Comparison of ENCODE assay signal across 1 cellular context in genomic region chr19:703651-704446, GRCh38.
A peak's percentile ranks its signal among the peaks of the same experiment; 100 is the strongest.
TF ChIP-seq lines count a peak whose summit lies in the region.

No MANE protein-coding gene starts in this region.

TF ChIP-seq in K562, 482 proteins besides CTCF, POLR2A, EP300 and RAD21 (continued from another document):
- TF ChIP-seq THAP12 (CRISPR knock-in tag; IDR thresholded peaks at IDR 0.05): peak; percentile 25; the same call in 1 of the 2 replicates
- TF ChIP-seq, protein P1, sequence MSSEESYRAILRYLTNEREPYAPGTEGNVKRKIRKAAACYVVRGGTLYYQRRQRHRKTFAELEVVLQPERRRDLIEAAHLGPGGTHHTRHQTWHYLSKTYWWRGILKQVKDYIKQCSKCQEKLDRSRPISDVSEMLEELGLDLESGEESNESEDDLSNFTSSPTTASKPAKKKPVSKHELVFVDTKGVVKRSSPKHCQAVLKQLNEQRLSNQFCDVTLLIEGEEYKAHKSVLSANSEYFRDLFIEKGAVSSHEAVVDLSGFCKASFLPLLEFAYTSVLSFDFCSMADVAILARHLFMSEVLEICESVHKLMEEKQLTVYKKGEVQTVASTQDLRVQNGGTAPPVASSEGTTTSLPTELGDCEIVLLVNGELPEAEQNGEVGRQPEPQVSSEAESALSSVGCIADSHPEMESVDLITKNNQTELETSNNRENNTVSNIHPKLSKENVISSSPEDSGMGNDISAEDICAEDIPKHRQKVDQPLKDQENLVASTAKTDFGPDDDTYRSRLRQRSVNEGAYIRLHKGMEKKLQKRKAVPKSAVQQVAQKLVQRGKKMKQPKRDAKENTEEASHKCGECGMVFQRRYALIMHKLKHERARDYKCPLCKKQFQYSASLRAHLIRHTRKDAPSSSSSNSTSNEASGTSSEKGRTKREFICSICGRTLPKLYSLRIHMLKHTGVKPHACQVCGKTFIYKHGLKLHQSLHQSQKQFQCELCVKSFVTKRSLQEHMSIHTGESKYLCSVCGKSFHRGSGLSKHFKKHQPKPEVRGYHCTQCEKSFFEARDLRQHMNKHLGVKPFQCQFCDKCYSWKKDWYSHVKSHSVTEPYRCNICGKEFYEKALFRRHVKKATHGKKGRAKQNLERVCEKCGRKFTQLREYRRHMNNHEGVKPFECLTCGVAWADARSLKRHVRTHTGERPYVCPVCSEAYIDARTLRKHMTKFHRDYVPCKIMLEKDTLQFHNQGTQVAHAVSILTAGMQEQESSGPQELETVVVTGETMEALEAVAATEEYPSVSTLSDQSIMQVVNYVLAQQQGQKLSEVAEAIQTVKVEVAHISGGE (CRISPR knock-in tag; IDR thresholded peaks at IDR 0.05): peak in 1 of 3 experiments; percentile 16; a peak in 2 of 6 replicates
- TF ChIP-seq ELF2 (CRISPR knock-in tag; IDR thresholded peaks at IDR 0.05): 0 out of 2 replicates have a peak, but pooled peaks have one; percentile 38
- TF ChIP-seq PTBP1 (IDR thresholded peaks at IDR 0.05; ENCODE audit: low read depth, low read length): 0 out of 2 replicates have a peak, but pooled peaks have one; percentile 1
- TF ChIP-seq HCFC1 (IDR thresholded peaks at IDR 0.05; ENCODE audit: low read depth, low read length): peak; percentile 21; the same call in 1 of the 2 replicates
- 0 out of 2 replicates have a peak, but pooled peaks have one; percentile 20 for TF ChIP-seq MTA3 (IDR thresholded peaks at IDR 0.05; ENCODE audit: borderline replicate concordance)
- TF ChIP-seq ZNF263 (CRISPR knock-in tag; IDR thresholded peaks at IDR 0.05; ENCODE audit: borderline replicate concordance): no peak
- TF ChIP-seq, protein P2, sequence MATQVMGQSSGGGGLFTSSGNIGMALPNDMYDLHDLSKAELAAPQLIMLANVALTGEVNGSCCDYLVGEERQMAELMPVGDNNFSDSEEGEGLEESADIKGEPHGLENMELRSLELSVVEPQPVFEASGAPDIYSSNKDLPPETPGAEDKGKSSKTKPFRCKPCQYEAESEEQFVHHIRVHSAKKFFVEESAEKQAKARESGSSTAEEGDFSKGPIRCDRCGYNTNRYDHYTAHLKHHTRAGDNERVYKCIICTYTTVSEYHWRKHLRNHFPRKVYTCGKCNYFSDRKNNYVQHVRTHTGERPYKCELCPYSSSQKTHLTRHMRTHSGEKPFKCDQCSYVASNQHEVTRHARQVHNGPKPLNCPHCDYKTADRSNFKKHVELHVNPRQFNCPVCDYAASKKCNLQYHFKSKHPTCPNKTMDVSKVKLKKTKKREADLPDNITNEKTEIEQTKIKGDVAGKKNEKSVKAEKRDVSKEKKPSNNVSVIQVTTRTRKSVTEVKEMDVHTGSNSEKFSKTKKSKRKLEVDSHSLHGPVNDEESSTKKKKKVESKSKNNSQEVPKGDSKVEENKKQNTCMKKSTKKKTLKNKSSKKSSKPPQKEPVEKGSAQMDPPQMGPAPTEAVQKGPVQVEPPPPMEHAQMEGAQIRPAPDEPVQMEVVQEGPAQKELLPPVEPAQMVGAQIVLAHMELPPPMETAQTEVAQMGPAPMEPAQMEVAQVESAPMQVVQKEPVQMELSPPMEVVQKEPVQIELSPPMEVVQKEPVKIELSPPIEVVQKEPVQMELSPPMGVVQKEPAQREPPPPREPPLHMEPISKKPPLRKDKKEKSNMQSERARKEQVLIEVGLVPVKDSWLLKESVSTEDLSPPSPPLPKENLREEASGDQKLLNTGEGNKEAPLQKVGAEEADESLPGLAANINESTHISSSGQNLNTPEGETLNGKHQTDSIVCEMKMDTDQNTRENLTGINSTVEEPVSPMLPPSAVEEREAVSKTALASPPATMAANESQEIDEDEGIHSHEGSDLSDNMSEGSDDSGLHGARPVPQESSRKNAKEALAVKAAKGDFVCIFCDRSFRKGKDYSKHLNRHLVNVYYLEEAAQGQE (CRISPR knock-in tag; IDR thresholded peaks at IDR 0.05; ENCODE audit: low read depth): no peak
- peak; percentile 41 for TF ChIP-seq CHD1 (IDR thresholded peaks at IDR 0.05; ENCODE audit: low read length)
- peak; percentile 55; the same call in 1 of the 2 replicates for TF ChIP-seq POLR2AphosphoS5 (IDR thresholded peaks at IDR 0.05; ENCODE audit: control insufficient read depth, insufficient read depth, low read depth, low read length)
- TF ChIP-seq MBD2 (IDR thresholded peaks at IDR 0.05; ENCODE audit: borderline replicate concordance, low read depth): 0 out of 2 replicates have a peak, but pooled peaks have one; percentile 30
- no peak for TF ChIP-seq MTA2 (IDR thresholded peaks at IDR 0.05; ENCODE audit: low read depth)
- TF ChIP-seq JUN (IDR thresholded peaks at IDR 0.05; ENCODE audit: borderline replicate concordance, low read depth, low read length): 0 out of 2 replicates have a peak, but pooled peaks have one; percentile 30
- no peak for TF ChIP-seq JUN (CRISPR knock-in tag; IDR thresholded peaks at IDR 0.05; ENCODE audit: borderline replicate concordance)
- TF ChIP-seq HES1 (IDR thresholded peaks at IDR 0.05; ENCODE audit: low read depth): no peak
- no peak for TF ChIP-seq KAT7 (CRISPR knock-in tag; IDR thresholded peaks at IDR 0.05; ENCODE audit: borderline replicate concordance)
- peak; percentile 56 for TF ChIP-seq PRDM10 (IDR thresholded peaks at IDR 0.05; ENCODE audit: partially characterized antibody)
- peak; percentile 85 for TF ChIP-seq TBP (optimal IDR thresholded peaks at IDR 0.05; ENCODE audit: low read depth, low read length)
TF ChIP-seq in K562: peak in this region for 43.
